ENCODE assay signal across 26 cellular contexts in genomic region chr18:45068563-45069191, GRCh38.
DNase-seq lines count a peak whose midpoint lies in the region; ATAC-seq and TF ChIP-seq lines count a peak whose summit lies in the region.
"Had no signal": no experiment of that assay in that cellular context is flagged by ENCODE, and none has a peak within 500 bp of the region (broad histone marks: within the 10 kb centered on the region; RNA-seq: fewer than 3 reads in every experiment).

No MANE protein-coding gene starts in this region.

- H3K4me3 Mint-ChIP-seq in neural progenitor cell: no peak overlapping the region
- H3K4me3 Mint-ChIP-seq in activated CD8-positive, alpha-beta T cell treated with anti-CD3 and anti-CD28 coated beads for 36 hours: no peak overlapping the region
- H3K4me3 Mint-ChIP-seq: CD4-positive, alpha-beta T cell; T-helper 1 cell treated with Interleukin-12 subunit alpha and Interleukin-12 subunit beta and Interleukin-4 antibody, amounts not matched to agents 30 μg/mL and 1 μg/mL, for 36 hours had no signal

- no peaks in the 10 kb centered on the region for H3K36me3 ChIP-seq in neural progenitor cell
- H3K36me3 ChIP-seq: SJSA1 had no signal

- H3K79me2 ChIP-seq in neural progenitor cell (ENCODE audit: low read depth): no peaks in the 10 kb centered on the region

- no peak overlapping the region for H3K9ac ChIP-seq in neural progenitor cell
- H3K9ac ChIP-seq: BLaER1, KMS-11 had no signal

- no peak overlapping the region for H3K27ac ChIP-seq in neural progenitor cell
- H3K27ac ChIP-seq: BLaER1, KMS-11, SJSA1 had no signal

- H3K27ac Mint-ChIP-seq in neural progenitor cell: peak overlapping the region; percentile 8
- H3K27ac Mint-ChIP-seq in activated CD8-positive, alpha-beta T cell treated with anti-CD3 and anti-CD28 coated beads for 36 hours: no peak overlapping the region
- H3K27ac Mint-ChIP-seq: CD4-positive, alpha-beta T cell; T-helper 1 cell treated with Interleukin-12 subunit alpha and Interleukin-12 subunit beta and Interleukin-4 antibody, amounts not matched to agents 30 μg/mL and 1 μg/mL, for 36 hours had no signal

- CTCF ChIA-PET in activated CD8-positive, alpha-beta T cell treated with anti-CD3 and anti-CD28 coated beads for 36 hours (lab: Charles Lee): no interaction called here

- H3K36me3 Mint-ChIP-seq in neural progenitor cell: peaks cover 25% of the 10 kb centered on the region
- H3K36me3 Mint-ChIP-seq in activated CD8-positive, alpha-beta T cell treated with anti-CD3 and anti-CD28 coated beads for 36 hours (ENCODE audit: low read depth): no peaks in the 10 kb centered on the region

- no peak overlapping the region for H2AFZ ChIP-seq in neural progenitor cell (replicated peaks)

- no peaks in the 10 kb centered on the region for H4K20me1 ChIP-seq in neural progenitor cell (ENCODE audit: low read depth)
- H4K20me1 ChIP-seq: BLaER1 had no signal

- intact Hi-C loops in activated CD8-positive, alpha-beta T cell treated with anti-CD3 and anti-CD28 coated beads for 36 hours (cut with micrococcal nuclease): no loop called here

- H3K4me3 ChIP-seq in neural progenitor cell: no peak overlapping the region
- H3K4me3 ChIP-seq: BLaER1, SJSA1 had no signal

- H3K4me2 ChIP-seq in neural progenitor cell: no peak overlapping the region
- H3K4me2 ChIP-seq: BLaER1, KMS-11 had no signal

- H3K27me3 Mint-ChIP-seq in neural progenitor cell (ENCODE audit: insufficient read depth, low read depth): no peaks in the 10 kb centered on the region
- H3K27me3 Mint-ChIP-seq in activated CD8-positive, alpha-beta T cell treated with anti-CD3 and anti-CD28 coated beads for 36 hours: peaks cover 2% of the 10 kb centered on the region
- H3K27me3 Mint-ChIP-seq: CD4-positive, alpha-beta T cell had no signal

- ATAC-seq in GM19438 (IDR thresholded peaks at IDR 0.05; ENCODE audit: low read depth, unreplicated experiment): peak; percentile 75
- ATAC-seq in HG03354 (IDR thresholded peaks at IDR 0.05; ENCODE audit: poor library complexity, severe bottlenecking, unreplicated experiment): peak; percentile 71
- peak; percentile 78 for ATAC-seq in esophagus mucosa
- no peak for ATAC-seq in GM18867 (IDR thresholded peaks at IDR 0.05; ENCODE audit: unreplicated experiment)
- ATAC-seq in activated CD8-positive, alpha-beta T cell treated with anti-CD3 and anti-CD28 coated beads for 36 hours: no peak
- ATAC-seq in GM21576 (IDR thresholded peaks at IDR 0.05; ENCODE audit: unreplicated experiment): no peak
- ATAC-seq: HCT116, Right ventricle myocardium inferior had no signal

- H3F3A ChIP-seq in neural progenitor cell (ENCODE audit: low read depth): no peaks in the 10 kb centered on the region

- H3K9me3 ChIP-seq in neural progenitor cell (ENCODE audit: low read depth): no peaks in the 10 kb centered on the region
- H3K9me3 ChIP-seq: SJSA1 had no signal

- H3K9me3 Mint-ChIP-seq in neural progenitor cell: no peaks in the 10 kb centered on the region
- peaks cover 2% of the 10 kb centered on the region for H3K9me3 Mint-ChIP-seq in activated CD8-positive, alpha-beta T cell treated with anti-CD3 and anti-CD28 coated beads for 36 hours
- H3K9me3 Mint-ChIP-seq: CD4-positive, alpha-beta T cell; T-helper 1 cell treated with Interleukin-12 subunit alpha and Interleukin-12 subunit beta and Interleukin-4 antibody, amounts not matched to agents 30 μg/mL and 1 μg/mL, for 36 hours had no signal

- DNase-seq in neural progenitor cell (ENCODE audit: low spot score): no peak
- no peak for DNase-seq in GM03348 (ENCODE audit: low spot score)
- no peak for DNase-seq in activated CD8-positive, alpha-beta T cell treated with anti-CD3 and anti-CD28 coated beads for 36 hours
- DNase-seq: CD4-positive, alpha-beta T cell; COR-L47; DMS79; GOT3; IMR-90; MV-4-11; NCI-H1105 treated with DMSO at 0.1 percent for 48 hours; NCI-H1694; NCI-H2081 treated with DMSO at 0.1 percent for 48 hours; NCI-H226; NCI-H510A treated with DMSO at 0.1 percent for 48 hours; NCI-H774 had no signal

- TF ChIP-seq CTCF in neural progenitor cell (IDR thresholded peaks at IDR 0.05): no peak
- no peak for TF ChIP-seq CTCF in activated CD8-positive, alpha-beta T cell treated with anti-CD3 and anti-CD28 coated beads for 36 hours (IDR thresholded peaks at IDR 0.05)

- peaks cover 28% of the 10 kb centered on the region for H3K4me1 Mint-ChIP-seq in neural progenitor cell
- peaks cover 4% of the 10 kb centered on the region for H3K4me1 Mint-ChIP-seq in activated CD8-positive, alpha-beta T cell treated with anti-CD3 and anti-CD28 coated beads for 36 hours (ENCODE audit: low read depth)

- H3K4me1 ChIP-seq in neural progenitor cell: no peaks in the 10 kb centered on the region
- H3K4me1 ChIP-seq: SJSA1 had no signal

- POLR2A ChIA-PET in activated CD8-positive, alpha-beta T cell treated with anti-CD3 and anti-CD28 coated beads for 36 hours (lab: Charles Lee): no interaction called here

- H3K27me3 ChIP-seq in neural progenitor cell: no peaks in the 10 kb centered on the region
- H3K27me3 ChIP-seq: BLaER1, SJSA1 had no signal

Comparison
In these comparisons a context has a peak if more than half of its experiments do, and no peak if none do; other contexts are left out.
1. ATAC-seq: peak in GM19438 (single experiment), HG03354 (single experiment) and esophagus mucosa (single experiment); none in GM18867 (single experiment), activated CD8-positive, alpha-beta T cell treated with anti-CD3 and anti-CD28 coated beads for 36 hours (single experiment) and GM21576 (single experiment).